Comparison of ENCODE assay signal across 8 cellular contexts in the genomic region with DNA sequence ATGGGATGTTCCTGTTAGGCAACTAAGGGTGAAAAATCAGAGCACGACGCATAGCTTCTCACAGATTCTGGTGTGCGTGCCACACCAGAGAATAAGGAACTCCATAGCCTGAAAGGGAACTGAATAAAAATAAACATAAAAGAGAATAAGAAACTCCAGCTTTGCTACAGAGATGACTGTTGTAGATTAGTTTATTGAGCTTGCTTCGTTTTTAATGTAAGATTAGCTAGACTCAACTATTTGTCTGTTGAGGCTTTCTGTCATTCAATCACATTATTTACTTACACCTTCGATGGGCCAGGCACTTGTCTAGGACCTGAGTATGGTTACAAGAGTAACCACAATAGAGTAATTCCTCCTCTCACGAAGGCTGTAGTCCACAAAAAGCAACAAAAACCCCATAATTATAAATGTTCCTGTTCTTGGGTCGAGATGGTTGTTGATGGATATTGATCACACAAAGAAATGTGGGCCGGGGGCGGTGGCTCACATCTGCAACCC. TPM values are rescaled to one million over a fixed set of nuclear protein-coding genes. Genes with fewer than 3 reads are reported as not detected.
DNase-seq lines count a peak whose midpoint lies in the region; ATAC-seq and TF ChIP-seq lines count a peak whose summit lies in the region.

No MANE protein-coding gene starts in this region.

- no TSS peak for BruUV-seq in mammary epithelial cell (replicated peaks; lab: Mats Ljungman, UMichigan)

- H3K36me3 Mint-ChIP-seq in CD4-positive, CD25-positive, alpha-beta regulatory T cell: peaks cover 26% of the 10 kb centered on the region
- peaks cover 48% of the 10 kb centered on the region for H3K36me3 Mint-ChIP-seq in nephron (ENCODE audit: low read depth)

- in situ Hi-C loops in mammary epithelial cell (cut with MboI; ENCODE audit: low sequenced_read_pairs in 2 of 2): no loop called here

- CTCF ChIA-PET in mammary epithelial cell (lab: Charles Lee; ENCODE audit: low non-redundant PET): no interaction called here

- H3K9me3 Mint-ChIP-seq in CD4-positive, CD25-positive, alpha-beta regulatory T cell: no peaks in the 10 kb centered on the region
- no peaks in the 10 kb centered on the region for H3K9me3 Mint-ChIP-seq in nephron

- no peaks in the 10 kb centered on the region for H3K27me3 ChIP-seq in CD4-positive, CD25-positive, alpha-beta regulatory T cell (ENCODE audit: control insufficient read depth, insufficient read depth, low read length)
- H3K27me3 ChIP-seq in KMS-11 (ENCODE audit: insufficient read depth, low read depth) (no peaks in the 10 kb centered on the region), mammary epithelial cell (ENCODE audit: insufficient read depth, low read length) (no peaks in the 10 kb centered on the region)

- TF ChIP-seq CTCF in KMS-11 (conservative IDR thresholded peaks at IDR 0.05; ENCODE audit: low read depth, low read length) (no peak), mammary epithelial cell (conservative IDR thresholded peaks at IDR 0.05 in 1 of 2, IDR thresholded peaks at IDR 0.05 in 1 of 2; ENCODE audit: extremely low read depth in 1 of 2, insufficient read depth in 1 of 2, low read depth in 1 of 2, low read length in 2 of 2) (no peak), nephron (IDR thresholded peaks at IDR 0.05; ENCODE audit: unreplicated experiment in 3 of 3) (no peak)

- peak overlapping the region; percentile 97 to 99 (median 99) for H3K27ac Mint-ChIP-seq in CD4-positive, CD25-positive, alpha-beta regulatory T cell
- peak overlapping the region; percentile 85 to 100 (median 98) for H3K27ac Mint-ChIP-seq in nephron

- ATAC-seq in CD4-positive, CD25-positive, alpha-beta regulatory T cell (ENCODE audit: low read depth in 2 of 2): no peak
- no peak for ATAC-seq in GM18498 (IDR thresholded peaks at IDR 0.05; ENCODE audit: unreplicated experiment)

- H3K27me3 Mint-ChIP-seq in CD4-positive, CD25-positive, alpha-beta regulatory T cell: peaks cover 4% of the 10 kb centered on the region
- no peaks in the 10 kb centered on the region for H3K27me3 Mint-ChIP-seq in nephron (ENCODE audit: low read depth)

- no peaks in the 10 kb centered on the region for H3K9me3 ChIP-seq in CD4-positive, CD25-positive, alpha-beta regulatory T cell (ENCODE audit: control insufficient read depth in 2 of 2, low read length in 2 of 2)
- no peaks in the 10 kb centered on the region for H3K9me3 ChIP-seq in mammary epithelial cell (replicated peaks; ENCODE audit: insufficient read depth, low read length)

- H2AFZ ChIP-seq in KMS-11 (ENCODE audit: low read depth) (no peak overlapping the region), mammary epithelial cell (ENCODE audit: low read depth, low read length) (peak overlapping the region; percentile 31)

- 96% methylated on average over 9 of the region's 9 CpGs for WGBS in mammary epithelial cell (ENCODE audit: low coverage, missing lambda C conversion rate)

- no peak for DNase-seq in CD4-positive, CD25-positive, alpha-beta regulatory T cell
- no peak for DNase-seq in mammary epithelial cell
- no peak for DNase-seq in epidermal melanocyte (ENCODE audit: insufficient read length, low spot score)
- no peak for DNase-seq in HCEC 1CT
- no peak for DNase-seq in NCI-H2107 (lab: John Stamatoyannopoulos, UW)

- H3K4me2 ChIP-seq in KMS-11: peak overlapping the region; percentile 16; the same call in 1 of the 2 replicates
- peak overlapping the region; percentile 54 for H3K4me2 ChIP-seq in mammary epithelial cell (ENCODE audit: insufficient read depth, low read depth, low read length)

- H3K4me3 ChIP-seq in CD4-positive, CD25-positive, alpha-beta regulatory T cell (ENCODE audit: low read depth, low read length): peak overlapping the region; percentile 82
- H3K4me3 ChIP-seq in KMS-11 (IDR thresholded peaks at IDR 0.05; ENCODE audit: insufficient read depth, low read depth, low read length) (no peak overlapping the region), mammary epithelial cell (replicated peaks in 1 of 3; ENCODE audit: insufficient read depth in 1 of 3, low read depth in 2 of 3, low read length in 3 of 3) (no peak overlapping the region)

- H3K4me1 Mint-ChIP-seq in CD4-positive, CD25-positive, alpha-beta regulatory T cell: peaks cover 18 to 54% (median 33%) of the 10 kb centered on the region in 4 donors
- peaks cover 19% of the 10 kb centered on the region for H3K4me1 Mint-ChIP-seq in nephron

- H4K20me1 ChIP-seq in KMS-11 (ENCODE audit: insufficient read depth) (no peaks in the 10 kb centered on the region), mammary epithelial cell (ENCODE audit: insufficient read depth, low read length) (no peaks in the 10 kb centered on the region)

- H3K4me1 ChIP-seq in CD4-positive, CD25-positive, alpha-beta regulatory T cell (ENCODE audit: control insufficient read depth, insufficient read depth, low read length, poor library complexity, severe bottlenecking): peaks cover 47% of the 10 kb centered on the region
- H3K4me1 ChIP-seq in KMS-11 (ENCODE audit: low read depth, poor library complexity, severe bottlenecking) (peaks cover 22% of the 10 kb centered on the region), mammary epithelial cell (ENCODE audit: insufficient read depth, low read length) (no peaks in the 10 kb centered on the region)

- dilution Hi-C loops in mammary epithelial cell (cut with HindIII; ENCODE audit: low sequenced_read_pairs): no loop called here

- intact Hi-C loops in mammary epithelial cell (cut with micrococcal nuclease): loop anchor here (2.0 kb wide), 1 partner anchor 25 kb away; a partner anchor contains a TSS

- peak overlapping the region; percentile 94 for H3K27ac ChIP-seq in CD4-positive, CD25-positive, alpha-beta regulatory T cell (ENCODE audit: insufficient read depth, low read length, poor library complexity, severe bottlenecking)
- H3K27ac ChIP-seq in KMS-11: no peak overlapping the region; the same call in 1 of the 2 replicates
- peak overlapping the region; percentile 49 for H3K27ac ChIP-seq in mammary epithelial cell (ENCODE audit: insufficient read depth, low read depth, low read length)

- H3K79me2 ChIP-seq in KMS-11 (ENCODE audit: insufficient read depth, low read depth): peaks cover 36% of the 10 kb centered on the region
- H3K79me2 ChIP-seq in mammary epithelial cell (ENCODE audit: insufficient read depth, low read length): peaks cover 48% of the 10 kb centered on the region

- peaks cover 33% of the 10 kb centered on the region for H3K36me3 ChIP-seq in CD4-positive, CD25-positive, alpha-beta regulatory T cell (ENCODE audit: control insufficient read depth, insufficient read depth, low read length)
- H3K36me3 ChIP-seq in KMS-11 (ENCODE audit: insufficient read depth) (no peaks in the 10 kb centered on the region), mammary epithelial cell (ENCODE audit: insufficient read depth, low read length) (peaks cover 23% of the 10 kb centered on the region)

- H3K9ac ChIP-seq in KMS-11 (no peak overlapping the region), mammary epithelial cell (ENCODE audit: insufficient read depth, low read length) (no peak overlapping the region)

- H3K4me3 Mint-ChIP-seq in CD4-positive, CD25-positive, alpha-beta regulatory T cell: peak overlapping the region; percentile 85 to 99 (median 96)
- peak overlapping the region; percentile 94 to 98 (median 96) for H3K4me3 Mint-ChIP-seq in nephron

RNA-seq across cellular contexts. Expression of a gene that starts 0.8 kb away (rescaled TPM):
- total RNA-seq in CD4-positive, CD25-positive, alpha-beta regulatory T cell: 66.1 TPM
- 10 to 100 TPM; 11.8 to 17.4 (median 14.0) TPM for polyA plus RNA-seq in CD4-positive, CD25-positive, alpha-beta regulatory T cell
- 10 to 100 TPM; 17.0 to 30.9 TPM for total RNA-seq in mammary epithelial cell
- 12.0 TPM for polyA plus RNA-seq in mammary epithelial cell
- 11.5 TPM for polyA minus RNA-seq in mammary epithelial cell

RNA-seq across cellular contexts. Expression of a gene that starts 25.2 kb away (rescaled TPM):
- total RNA-seq in CD4-positive, CD25-positive, alpha-beta regulatory T cell: 293 TPM
- 10 to 100 TPM; 28.3 to 37.5 (median 32.2) TPM for polyA plus RNA-seq in CD4-positive, CD25-positive, alpha-beta regulatory T cell
- 10 to 100 TPM; 26.3 to 88.5 TPM for total RNA-seq in mammary epithelial cell
- polyA plus RNA-seq in mammary epithelial cell: 20.5 TPM
- polyA minus RNA-seq in mammary epithelial cell: 4.5 TPM

RNA-seq across cellular contexts. Expression of a gene that starts 25.5 kb away (rescaled TPM):
- 27.8 TPM for total RNA-seq in CD4-positive, CD25-positive, alpha-beta regulatory T cell
- 1 to 10 TPM; 2.1 to 8.0 (median 3.3) TPM for polyA plus RNA-seq in CD4-positive, CD25-positive, alpha-beta regulatory T cell
- 10 to 100 TPM; 12.7 to 32.9 TPM for total RNA-seq in mammary epithelial cell
- 18.4 TPM for polyA plus RNA-seq in mammary epithelial cell
- 23.3 TPM for polyA minus RNA-seq in mammary epithelial cell
